25 cellular contexts compared by ENCODE assay signal in genomic region chr5:132657676-132658382, GRCh38. TPM values are rescaled to one million over a fixed set of nuclear protein-coding genes. Genes with fewer than 3 reads are reported as not detected.
DNase-seq lines count a peak whose midpoint lies in the region; ATAC-seq and TF ChIP-seq lines count a peak whose summit lies in the region.
"Had no signal": no experiment of that assay in that cellular context is flagged by ENCODE, and none has a peak within 500 bp of the region (broad histone marks: within the 10 kb centered on the region; RNA-seq: fewer than 3 reads in every experiment).

TSS of gene IL13 (plus strand) at chr5:132658173. CDS start at chr5:132658187, 14 bp downstream.

- DNase-seq in natural killer cell treated with Interleukin-12 subunit alpha and Interleukin-12 subunit beta and Interleukin-15 and Interleukin-18, amount 100 ng/mL, for 72 hours (ENCODE audit: low spot score): no peak
- DNase-seq in natural killer cell (no peak), type B pancreatic cell (ENCODE audit: extremely low spot score, unreplicated experiment) (peak; percentile 58), cerebellar nuclear complex (lab: John Stamatoyannopoulos, UW) (no peak), NCI-H1417 (lab: John Stamatoyannopoulos, UW) (no peak), T1000 (lab: John Stamatoyannopoulos, UW) (no peak)
- no peak for DNase-seq in activated CD8-positive, alpha-beta memory T cell treated with anti-CD3 and anti-CD28 coated beads, Interleukin-2, amount 10 ng/mL, durations not matched to agents 7 days and 5 days
- DNase-seq in naive thymus-derived CD4-positive, alpha-beta T cell: no peak
- DNase-seq: activated B cell treated with CpG ODN at 0.5 μM for 24 hours; CD4-positive, CD25-positive, alpha-beta regulatory T cell; DND-41; effector CD8-positive, alpha-beta T cell; glutamatergic neuron; H7; IMR-90; left ventricle myocardium inferior; mucosa of descending colon; NCI-H1930; NK-92 treated with Interleukin-12 subunit alpha and Interleukin-12 subunit beta, amount 100 ng/mL, for 24 hours; ovary; uterus had no signal

- intact Hi-C loops in natural killer cell (cut with micrococcal nuclease): no loop called here
- intact Hi-C loops in naive thymus-derived CD4-positive, alpha-beta T cell (cut with micrococcal nuclease): loop anchor here in 1 of 2 donors (2.0 kb wide), 1 partner anchor 17 kb away; no protein-coding TSS in a partner anchor

- ATAC-seq in natural killer cell treated with Interleukin-12 subunit alpha and Interleukin-12 subunit beta and Interleukin-15 and Interleukin-18, amount 100 ng/mL, for 72 hours: no peak
- ATAC-seq in natural killer cell: no peak
- no peak for ATAC-seq in activated CD8-positive, alpha-beta memory T cell treated with anti-CD3 and anti-CD28 coated beads, Interleukin-2, amount 10 ng/mL, durations not matched to agents 7 days and 5 days
- ATAC-seq in naive thymus-derived CD4-positive, alpha-beta T cell: no peak
- ATAC-seq: mucosa of descending colon, sciatic nerve had no signal

- H3K4me3 ChIP-seq in naive thymus-derived CD4-positive, alpha-beta T cell (ENCODE audit: low read length): no peak within 1 kb of the TSS
- H3K4me3 ChIP-seq: mucosa of descending colon, ovary, uterus had no signal

- peak within 1 kb of the TSS; percentile 53 to 75 for H3K27ac Mint-ChIP-seq in natural killer cell treated with Interleukin-12 subunit alpha and Interleukin-12 subunit beta and Interleukin-15 and Interleukin-18, amount 100 ng/mL, for 72 hours
- H3K27ac Mint-ChIP-seq in natural killer cell (no peak within 1 kb of the TSS), type B pancreatic cell (no peak within 1 kb of the TSS)
- H3K27ac Mint-ChIP-seq in activated CD8-positive, alpha-beta memory T cell treated with anti-CD3 and anti-CD28 coated beads, Interleukin-2, amount 10 ng/mL, durations not matched to agents 7 days and 5 days: peak within 1 kb of the TSS; percentile 69
- H3K27ac Mint-ChIP-seq in naive thymus-derived CD4-positive, alpha-beta T cell: peak within 1 kb of the TSS in 1 of 9 donors; percentile 82
- H3K27ac Mint-ChIP-seq: activated B cell treated with CpG ODN at 0.5 μM for 24 hours; CD4-positive, CD25-positive, alpha-beta regulatory T cell had no signal

- CTCF ChIA-PET in activated CD8-positive, alpha-beta memory T cell treated with anti-CD3 and anti-CD28 coated beads, Interleukin-2, amount 10 ng/mL, durations not matched to agents 7 days and 5 days (lab: Charles Lee): interaction anchor here (0.9 to 1.5 kb wide), 3 partner anchors 60 to 162 kb away, joined by 3 to 4 read pairs (median 3); no protein-coding TSS in a partner anchor
- CTCF ChIA-PET in naive thymus-derived CD4-positive, alpha-beta T cell (lab: Charles Lee): no interaction called here

- H3K27me3 ChIP-seq in naive thymus-derived CD4-positive, alpha-beta T cell (ENCODE audit: control insufficient read depth in 2 of 2, insufficient read depth in 2 of 2, low read length in 2 of 2): peaks cover 0 to 5% of the 10 kb centered on the region in 2 donors
- H3K27me3 ChIP-seq: ovary had no signal

- H3K36me3 Mint-ChIP-seq in natural killer cell treated with Interleukin-12 subunit alpha and Interleukin-12 subunit beta and Interleukin-15 and Interleukin-18, amount 100 ng/mL, for 72 hours: no peaks in the 10 kb centered on the region
- no peaks in the 10 kb centered on the region for H3K36me3 Mint-ChIP-seq in natural killer cell
- H3K36me3 Mint-ChIP-seq in activated CD8-positive, alpha-beta memory T cell treated with anti-CD3 and anti-CD28 coated beads, Interleukin-2, amount 10 ng/mL, durations not matched to agents 7 days and 5 days: no peaks in the 10 kb centered on the region
- peaks cover 0 to 2% (median 0%) of the 10 kb centered on the region in 5 donors for H3K36me3 Mint-ChIP-seq in naive thymus-derived CD4-positive, alpha-beta T cell
- no peaks in the 10 kb centered on the region for H3K36me3 Mint-ChIP-seq in type B pancreatic cell
- H3K36me3 Mint-ChIP-seq: CD4-positive, CD25-positive, alpha-beta regulatory T cell had no signal

- TF ChIP-seq CTCF in natural killer cell (IDR thresholded peaks at IDR 0.05) (no peak), type B pancreatic cell (conservative IDR thresholded peaks at IDR 0.05) (no peak)

- peaks cover 26 to 27% of the 10 kb centered on the region in 2 donors for H3K4me1 Mint-ChIP-seq in natural killer cell treated with Interleukin-12 subunit alpha and Interleukin-12 subunit beta and Interleukin-15 and Interleukin-18, amount 100 ng/mL, for 72 hours (ENCODE audit: low read depth in 2 of 2)
- peaks cover 0 to 8% of the 10 kb centered on the region in 2 donors for H3K4me1 Mint-ChIP-seq in natural killer cell
- peaks cover 50% of the 10 kb centered on the region for H3K4me1 Mint-ChIP-seq in activated CD8-positive, alpha-beta memory T cell treated with anti-CD3 and anti-CD28 coated beads, Interleukin-2, amount 10 ng/mL, durations not matched to agents 7 days and 5 days
- peaks cover 0 to 44% (median 8%) of the 10 kb centered on the region in 7 donors for H3K4me1 Mint-ChIP-seq in naive thymus-derived CD4-positive, alpha-beta T cell
- H3K4me1 Mint-ChIP-seq in type B pancreatic cell (ENCODE audit: unreplicated experiment): peaks cover 4% of the 10 kb centered on the region

- H3K4me1 ChIP-seq in naive thymus-derived CD4-positive, alpha-beta T cell (ENCODE audit: control insufficient read depth in 2 of 2, insufficient read depth in 2 of 2, low read length in 2 of 2): peaks cover 13 to 14% of the 10 kb centered on the region in 2 donors

- peak within 1 kb of the TSS; percentile 69 for H3K4me3 Mint-ChIP-seq in natural killer cell treated with Interleukin-12 subunit alpha and Interleukin-12 subunit beta and Interleukin-15 and Interleukin-18, amount 100 ng/mL, for 72 hours
- no peak within 1 kb of the TSS for H3K4me3 Mint-ChIP-seq in natural killer cell
- peak within 1 kb of the TSS; percentile 39 for H3K4me3 Mint-ChIP-seq in activated CD8-positive, alpha-beta memory T cell treated with anti-CD3 and anti-CD28 coated beads, Interleukin-2, amount 10 ng/mL, durations not matched to agents 7 days and 5 days
- H3K4me3 Mint-ChIP-seq in naive thymus-derived CD4-positive, alpha-beta T cell: peak within 1 kb of the TSS in 8 of 10 donors; percentile 14 to 78 (median 64)
- H3K4me3 Mint-ChIP-seq in type B pancreatic cell: peak within 1 kb of the TSS; percentile 57

- no peaks in the 10 kb centered on the region for H3K36me3 ChIP-seq in naive thymus-derived CD4-positive, alpha-beta T cell (ENCODE audit: control insufficient read depth in 2 of 3, insufficient read depth in 3 of 3, low read length in 3 of 3)
- H3K36me3 ChIP-seq: adrenal gland, left ventricle myocardium inferior, ovary, uterus had no signal

- POLR2A ChIA-PET in naive thymus-derived CD4-positive, alpha-beta T cell (lab: Charles Lee): no interaction called here

- no peaks in the 10 kb centered on the region for H3K9me3 Mint-ChIP-seq in natural killer cell treated with Interleukin-12 subunit alpha and Interleukin-12 subunit beta and Interleukin-15 and Interleukin-18, amount 100 ng/mL, for 72 hours
- no peaks in the 10 kb centered on the region for H3K9me3 Mint-ChIP-seq in natural killer cell
- H3K9me3 Mint-ChIP-seq in activated CD8-positive, alpha-beta memory T cell treated with anti-CD3 and anti-CD28 coated beads, Interleukin-2, amount 10 ng/mL, durations not matched to agents 7 days and 5 days (ENCODE audit: low read depth): no peaks in the 10 kb centered on the region
- peaks cover 0 to 3% (median 0%) of the 10 kb centered on the region in 11 donors for H3K9me3 Mint-ChIP-seq in naive thymus-derived CD4-positive, alpha-beta T cell
- H3K9me3 Mint-ChIP-seq in type B pancreatic cell: no peaks in the 10 kb centered on the region
- H3K9me3 Mint-ChIP-seq: activated B cell treated with CpG ODN at 0.5 μM for 24 hours had no signal

- no peak within 1 kb of the TSS for H3K27ac ChIP-seq in naive thymus-derived CD4-positive, alpha-beta T cell (ENCODE audit: low read depth, low read length)
- H3K27ac ChIP-seq: adrenal gland, left ventricle myocardium inferior, ovary, RWPE1, uterus had no signal

- H3K27me3 Mint-ChIP-seq in natural killer cell treated with Interleukin-12 subunit alpha and Interleukin-12 subunit beta and Interleukin-15 and Interleukin-18, amount 100 ng/mL, for 72 hours: peaks cover 6 to 20% of the 10 kb centered on the region in 2 donors
- peaks cover 24 to 41% of the 10 kb centered on the region in 2 donors for H3K27me3 Mint-ChIP-seq in natural killer cell (ENCODE audit: low read depth in 2 of 2)
- peaks cover 15% of the 10 kb centered on the region for H3K27me3 Mint-ChIP-seq in activated CD8-positive, alpha-beta memory T cell treated with anti-CD3 and anti-CD28 coated beads, Interleukin-2, amount 10 ng/mL, durations not matched to agents 7 days and 5 days
- peaks cover 15 to 45% (median 44%) of the 10 kb centered on the region in 5 donors for H3K27me3 Mint-ChIP-seq in naive thymus-derived CD4-positive, alpha-beta T cell
- H3K27me3 Mint-ChIP-seq in type B pancreatic cell: peaks cover 42% of the 10 kb centered on the region

- no peaks in the 10 kb centered on the region for H3K9me3 ChIP-seq in naive thymus-derived CD4-positive, alpha-beta T cell (ENCODE audit: control insufficient read depth in 2 of 3, low read length in 3 of 3)
- H3K9me3 ChIP-seq: adrenal gland, left ventricle myocardium inferior, mucosa of descending colon, ovary, uterus had no signal

RNA-seq across cellular contexts. Expression of gene IL13, which starts in this region (rescaled TPM):
- 10 to 100 TPM in 1 of 2 donors, 1 to 10 TPM in 1; 8.4 to 19.6 TPM for total RNA-seq in natural killer cell treated with Interleukin-12 subunit alpha and Interleukin-12 subunit beta and Interleukin-15 and Interleukin-18, amount 100 ng/mL, for 72 hours
- total RNA-seq in natural killer cell: 1 to 10 TPM in 1 of 3 donors, under 1 TPM in 1, not detected in 1; 0.80 to 1.4 TPM
- 100 to 1,000 TPM in 1 of 2 experiments, 1 to 10 TPM in 1; 4.8 to 119 TPM for total RNA-seq in activated CD8-positive, alpha-beta memory T cell treated with anti-CD3 and anti-CD28 coated beads, Interleukin-2, amount 10 ng/mL, durations not matched to agents 7 days and 5 days
- 10 to 100 TPM in 1 of 5 experiments, under 1 TPM in 2, not detected in 2; 0.50 to 71.3 (median 0.51) TPM for total RNA-seq in naive thymus-derived CD4-positive, alpha-beta T cell
- polyA plus RNA-seq in naive thymus-derived CD4-positive, alpha-beta T cell: not detected
- not detected in 2 replicates for total RNA-seq in type B pancreatic cell (ENCODE audit: low replicate concordance)
- total RNA-seq: bronchial epithelial cell, H7, IMR-90, left ventricle myocardium inferior, mucosa of descending colon, ovary, sciatic nerve had no signal
- polyA plus RNA-seq: CD4-positive, CD25-positive, alpha-beta regulatory T cell; IMR-90; ovary had no signal

Comparison
In these comparisons a context has a peak if more than half of its experiments do, and no peak if none do; other contexts are left out.
1. H3K27ac Mint-ChIP-seq: peak in natural killer cell treated with Interleukin-12 subunit alpha and Interleukin-12 subunit beta and Interleukin-15 and Interleukin-18, amount 100 ng/mL, for 72 hours (2 of 2) and activated CD8-positive, alpha-beta memory T cell treated with anti-CD3 and anti-CD28 coated beads, Interleukin-2, amount 10 ng/mL, durations not matched to agents 7 days and 5 days (single experiment); none in natural killer cell (0 of 2) and type B pancreatic cell (single experiment).
2. Peak in DNase-seq in type B pancreatic cell; RNA of the gene not detected or under 1 TPM.